2 cellular contexts compared by ENCODE assay signal in genomic region chr20:50050214-50050613, GRCh38.
A peak's percentile ranks its signal among the peaks of the same experiment; 100 is the strongest.
TF ChIP-seq lines count a peak whose summit lies in the region.

No MANE protein-coding gene starts in this region.

TF ChIP-seq in HepG2, 621 proteins besides CTCF, POLR2A, EP300 and RAD21:
- peak; percentile 72; the same call in 1 of the 2 replicates for TF ChIP-seq ZKSCAN1 (IDR thresholded peaks at IDR 0.05; ENCODE audit: low read length)
- TF ChIP-seq ZNF263 (CRISPR knock-in tag; IDR thresholded peaks at IDR 0.05), result no peak
- 0 out of 2 replicates have a peak, but pooled peaks have one; percentile 34 for TF ChIP-seq MYC (CRISPR knock-in tag; IDR thresholded peaks at IDR 0.05; ENCODE audit: borderline replicate concordance)

TF ChIP-seq in H1, 55 proteins besides CTCF, POLR2A, EP300 and RAD21:
- TF ChIP-seq TAF7 (optimal IDR thresholded peaks at IDR 0.05; ENCODE audit: borderline replicate concordance, low read depth, low read length) (no peak), NRF1 (IDR thresholded peaks at IDR 0.05; ENCODE audit: low read depth, low read length) (no peak), CTBP2 (IDR thresholded peaks at IDR 0.05; ENCODE audit: borderline replicate concordance, insufficient read depth, insufficient read length, low read length) (no peak), SRF (IDR thresholded peaks at IDR 0.05; ENCODE audit: low read depth, low read length) (no peak), RXRA (IDR thresholded peaks at IDR 0.05; ENCODE audit: insufficient read depth, low read depth, low read length) (no peak), BACH1 (IDR thresholded peaks at IDR 0.05; ENCODE audit: low read length) (no peak), CBX8 (IDR thresholded peaks at IDR 0.05; ENCODE audit: borderline replicate concordance, low read depth, low read length) (no peak), CBX5 (IDR thresholded peaks at IDR 0.05; ENCODE audit: low read depth, low read length) (no peak), ASH2L (IDR thresholded peaks at IDR 0.05; ENCODE audit: low read length) (no peak), ZNF274 (IDR thresholded peaks at IDR 0.05; ENCODE audit: borderline replicate concordance, extremely low read depth, low read length) (no peak), RNF2 (IDR thresholded peaks at IDR 0.05; ENCODE audit: borderline replicate concordance, low read depth, low read length, missing control alignments, poor library complexity, severe bottlenecking) (no peak), POU5F1 (IDR thresholded peaks at IDR 0.05; ENCODE audit: low read depth, low read length) (no peak), SAP30 (IDR thresholded peaks at IDR 0.05; ENCODE audit: insufficient read depth, insufficient replicate concordance, low read length) (no peak), NANOG (IDR thresholded peaks at IDR 0.05; ENCODE audit: insufficient read depth, low read depth, low read length, poor library complexity, severe bottlenecking) (no peak), HDAC6 (IDR thresholded peaks at IDR 0.05; ENCODE audit: low read depth, low read length) (no peak), CEBPB (IDR thresholded peaks at IDR 0.05; ENCODE audit: low read depth, low read length) (no peak), JUND (IDR thresholded peaks at IDR 0.05; ENCODE audit: low read length) (no peak), TEAD4 (IDR thresholded peaks at IDR 0.05; ENCODE audit: low read depth, low read length) (no peak), CREB1 (IDR thresholded peaks at IDR 0.05) (no peak)
